In the genomic region with DNA sequence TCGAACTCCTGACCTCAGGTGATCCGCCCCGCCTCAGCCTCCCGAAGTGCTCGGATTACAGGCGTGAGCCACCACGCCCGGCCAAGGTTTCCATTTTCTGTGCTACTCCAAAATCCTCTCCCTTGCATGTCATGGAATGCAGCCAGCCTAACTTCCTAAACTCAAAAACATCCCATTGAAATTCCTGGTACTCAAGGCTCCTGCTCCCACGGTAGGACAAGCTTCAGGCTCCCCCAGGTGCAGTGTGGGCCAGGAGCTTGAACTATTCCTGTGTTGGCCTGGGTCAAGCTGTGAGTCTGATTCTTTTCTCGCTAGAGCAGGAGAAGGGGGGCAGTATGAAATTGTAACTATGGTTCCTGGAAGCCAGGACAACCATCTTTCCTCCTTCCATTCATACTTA, we compare ENCODE assay signal across 24 cellular contexts.
"Had no signal": no experiment of that assay in that cellular context is flagged by ENCODE, and none has a peak within 500 bp of the region (broad histone marks: within the 10 kb centered on the region; RNA-seq: fewer than 3 reads in every experiment).

No MANE protein-coding gene starts in this region.

- ATAC-seq: activated T-cell treated with anti-CD3 and anti-CD28 coated beads, Interleukin-2, amount 50 U/mL, for 72 hours; sciatic nerve; T-helper 17 cell had no signal

- H3K27ac ChIP-seq: epithelial cell of prostate, neutrophil, SK-N-MC had no signal

- DNase-seq: activated CD4-positive, alpha-beta memory T cell treated with anti-CD3 and anti-CD28 coated beads for 36 hours; activated CD4-positive, alpha-beta T cell treated with anti-CD3 and anti-CD28 coated beads for 48 hours; activated effector memory CD4-positive, alpha-beta T cell treated with Interleukin-2 at 50 U/mL for 16 hours; activated naive CD4-positive, alpha-beta T cell treated with anti-CD3 and anti-CD28 coated beads for 36 hours; activated naive CD8-positive, alpha-beta T cell treated with anti-CD3 and anti-CD28 coated beads, Interleukin-2, amount 10 ng/mL, durations not matched to agents 7 days and 5 days; activated T-cell treated with anti-CD3 and anti-CD28 coated beads, Interleukin-2, amount 50 U/mL, for 72 hours; amniotic stem cell; cortex of kidney; foreskin fibroblast; glutamatergic neuron; hippocampal formation; ovary; spleen; stimulated activated CD4-positive, alpha-beta T cell treated with anti-CD3 and anti-CD28 coated beads, Interleukin-4, amount 100 ng/mL, for 1 hour; stimulated activated naive CD4-positive, alpha-beta T cell; SW 1271; T-helper 17 cell; tibial artery had no signal

- H3K4me3 ChIP-seq: lung, ovary, SK-N-MC, spleen, tibial artery had no signal

- H3K9me3 Mint-ChIP-seq: activated CD4-positive, alpha-beta memory T cell treated with anti-CD3 and anti-CD28 coated beads for 36 hours; activated naive CD4-positive, alpha-beta T cell treated with anti-CD3 and anti-CD28 coated beads for 36 hours; activated naive CD8-positive, alpha-beta T cell treated with anti-CD3 and anti-CD28 coated beads, Interleukin-2, amount 10 ng/mL, durations not matched to agents 7 days and 5 days; activated T-cell treated with anti-CD3 and anti-CD28 coated beads, Interleukin-2, amount 50 U/mL, for 72 hours; nephron had no signal

- H3K4me1 Mint-ChIP-seq: activated naive CD8-positive, alpha-beta T cell treated with anti-CD3 and anti-CD28 coated beads, Interleukin-2, amount 10 ng/mL, durations not matched to agents 7 days and 5 days had no signal

- H3K4me3 Mint-ChIP-seq: activated CD4-positive, alpha-beta memory T cell treated with anti-CD3 and anti-CD28 coated beads for 36 hours; activated naive CD4-positive, alpha-beta T cell treated with anti-CD3 and anti-CD28 coated beads for 36 hours; activated naive CD8-positive, alpha-beta T cell treated with anti-CD3 and anti-CD28 coated beads, Interleukin-2, amount 10 ng/mL, durations not matched to agents 7 days and 5 days; activated T-cell treated with anti-CD3 and anti-CD28 coated beads, Interleukin-2, amount 50 U/mL, for 72 hours; nephron; T-helper 17 cell had no signal

- H3K36me3 Mint-ChIP-seq: activated CD4-positive, alpha-beta memory T cell treated with anti-CD3 and anti-CD28 coated beads for 36 hours; activated naive CD8-positive, alpha-beta T cell treated with anti-CD3 and anti-CD28 coated beads, Interleukin-2, amount 10 ng/mL, durations not matched to agents 7 days and 5 days had no signal

- H3K27me3 ChIP-seq: neutrophil, ovary, spleen, tibial artery had no signal

- H3K36me3 ChIP-seq: neutrophil, ovary, spleen, tibial artery had no signal

- H3K9me3 ChIP-seq: neutrophil, ovary, spleen, tibial artery had no signal

- H3K27ac Mint-ChIP-seq: activated CD4-positive, alpha-beta memory T cell treated with anti-CD3 and anti-CD28 coated beads for 36 hours; activated naive CD4-positive, alpha-beta T cell treated with anti-CD3 and anti-CD28 coated beads for 36 hours; activated naive CD8-positive, alpha-beta T cell treated with anti-CD3 and anti-CD28 coated beads, Interleukin-2, amount 10 ng/mL, durations not matched to agents 7 days and 5 days; activated T-cell treated with anti-CD3 and anti-CD28 coated beads, Interleukin-2, amount 50 U/mL, for 72 hours; T-helper 17 cell had no signal
